ENCODE assay signal across 11 cellular contexts in genomic region chr12:120132863-120133385, GRCh38. TPM values are rescaled to one million over a fixed set of nuclear protein-coding genes. Genes with fewer than 3 reads are reported as not detected.
A peak's percentile ranks its signal among the peaks of the same experiment; 100 is the strongest.
DNase-seq lines count a peak whose midpoint lies in the region; ATAC-seq and TF ChIP-seq lines count a peak whose summit lies in the region.
"Had no signal": no experiment of that assay in that cellular context is flagged by ENCODE, and none has a peak within 500 bp of the region (broad histone marks: within the 10 kb centered on the region; RNA-seq: fewer than 3 reads in every experiment).

No MANE protein-coding gene starts in this region.

- no peak overlapping the region for H2AFZ ChIP-seq in Karpas-422 (ENCODE audit: low read length)

- H3K4me2 ChIP-seq in DOHH2 (ENCODE audit: low read length) (peak overlapping the region; percentile 37), Karpas-422 (ENCODE audit: low read depth, low read length, poor library complexity, severe bottlenecking) (peak overlapping the region; percentile 81)

- TF ChIP-seq CTCF in DOHH2 (IDR thresholded peaks at IDR 0.05; ENCODE audit: low read depth, low read length, poor library complexity, severe bottlenecking) (no peak), endodermal cell (conservative IDR thresholded peaks at IDR 0.05) (no peak)

- 92 to 100% methylated on average over 2 to 6 of the region's 6 CpGs for WGBS in endodermal cell (ENCODE audit: insufficient coverage in 1 of 2, insufficient read length in 1 of 2), 2 experiments

- H3K4me1 Mint-ChIP-seq in endodermal cell: no peaks in the 10 kb centered on the region

- no peaks in the 10 kb centered on the region for H3K27me3 Mint-ChIP-seq in endodermal cell (ENCODE audit: insufficient read depth)

- H3K79me2 ChIP-seq in DOHH2 (ENCODE audit: control insufficient read depth, low read length): no peaks in the 10 kb centered on the region
- H3K79me2 ChIP-seq in Karpas-422 (ENCODE audit: low read length): peaks cover 8% of the 10 kb centered on the region

- no peaks in the 10 kb centered on the region for H3K9me3 ChIP-seq in DOHH2 (ENCODE audit: control insufficient read depth, insufficient read depth, low read length)
- H3K9me3 ChIP-seq in Karpas-422 (ENCODE audit: low read length): no peaks in the 10 kb centered on the region
- H3K9me3 ChIP-seq in endodermal cell (ENCODE audit: control insufficient read depth, low read length): no peaks in the 10 kb centered on the region
- H3K9me3 ChIP-seq: HAP-1 had no signal

- peak; percentile 90 for ATAC-seq in HG02798 (IDR thresholded peaks at IDR 0.05; ENCODE audit: poor library complexity, unreplicated experiment)

- H3K4me1 ChIP-seq in DOHH2 (ENCODE audit: control insufficient read depth, low read length) (peaks cover 22% of the 10 kb centered on the region), Karpas-422 (ENCODE audit: low read length) (peaks cover 47% of the 10 kb centered on the region), endodermal cell (ENCODE audit: control insufficient read depth, insufficient read depth, low read length) (no peaks in the 10 kb centered on the region)
- H3K4me1 ChIP-seq: HAP-1 had no signal

- DNase-seq in Karpas-422 (peak; percentile 86), NCI-H748 (lab: John Stamatoyannopoulos, UW; ENCODE audit: unreplicated experiment) (no peak), NOMO-1 treated with dmso at 0.1 percent for 144 hours (lab: John Stamatoyannopoulos, UW; ENCODE audit: unreplicated experiment) (no peak), endodermal cell (no peak), SHP77 (lab: John Stamatoyannopoulos, UW) (no peak)
- DNase-seq: AML-193, foreskin melanocyte had no signal

- no peaks in the 10 kb centered on the region; the same call in 1 of the 2 replicates for H3F3A ChIP-seq in DOHH2 (ENCODE audit: control insufficient read depth, insufficient read depth)

- H4K20me1 ChIP-seq in DOHH2 (ENCODE audit: control insufficient read depth, insufficient read depth, low read depth, low read length): no peaks in the 10 kb centered on the region
- H4K20me1 ChIP-seq in Karpas-422 (ENCODE audit: insufficient read depth, low read depth, low read length): no peaks in the 10 kb centered on the region

- H3K9me2 ChIP-seq in DOHH2 (replicated peaks; ENCODE audit: control insufficient read depth, low read length) (no peaks in the 10 kb centered on the region), Karpas-422 (replicated peaks; ENCODE audit: insufficient read depth, low read length) (no peaks in the 10 kb centered on the region)

- H3K9me3 Mint-ChIP-seq in endodermal cell: no peaks in the 10 kb centered on the region

- H3K27me3 ChIP-seq in DOHH2 (ENCODE audit: control insufficient read depth, low read length) (no peaks in the 10 kb centered on the region), Karpas-422 (ENCODE audit: low read length) (no peaks in the 10 kb centered on the region), endodermal cell (ENCODE audit: control insufficient read depth, insufficient read depth, low read length, poor library complexity, severe bottlenecking) (no peaks in the 10 kb centered on the region)

- H3K4me3 Mint-ChIP-seq in endodermal cell: no peak overlapping the region

- peak; percentile 42 for TF ChIP-seq POLR2A in GM19193 (IDR thresholded peaks at IDR 0.05; ENCODE audit: extremely low read depth, insufficient read depth, insufficient read length)

- H3K36me3 ChIP-seq in DOHH2 (ENCODE audit: control insufficient read depth, low read length): peaks cover 97% of the 10 kb centered on the region
- H3K36me3 ChIP-seq in Karpas-422 (ENCODE audit: insufficient read depth, low read length): peaks cover 63% of the 10 kb centered on the region
- peaks cover 96% of the 10 kb centered on the region for H3K36me3 ChIP-seq in endodermal cell (ENCODE audit: control insufficient read depth, insufficient read depth, low read length)

- H3K27ac ChIP-seq in DOHH2 (ENCODE audit: low read depth, low read length) (peak overlapping the region; percentile 29), Karpas-422 (ENCODE audit: low read length) (peak overlapping the region; percentile 97), endodermal cell (ENCODE audit: low read depth, low read length) (no peak overlapping the region)

- no peak overlapping the region for H3K27ac Mint-ChIP-seq in endodermal cell

- H3K9ac ChIP-seq in Karpas-422 (ENCODE audit: low read length) (peak overlapping the region; percentile 68), endodermal cell (ENCODE audit: extremely low read depth, low read length, poor library complexity, severe bottlenecking) (no peak overlapping the region)

- H3K36me3 Mint-ChIP-seq in endodermal cell (ENCODE audit: low read depth): peaks cover 87% of the 10 kb centered on the region

- H3K4me3 ChIP-seq in DOHH2 (ENCODE audit: low read length): no peak overlapping the region
- H3K4me3 ChIP-seq in Karpas-422 (ENCODE audit: low read length): peak overlapping the region; percentile 55
- H3K4me3 ChIP-seq in endodermal cell (ENCODE audit: low read length): no peak overlapping the region
- H3K4me3 ChIP-seq: HAP-1 had no signal

RNA-seq across cellular contexts. Expression of gene RAB35, which starts 16.4 kb away (rescaled TPM):
- 18.9 and 29.4 TPM in 2 replicates for total RNA-seq in Karpas-422 (2014; rRNA removed; shearing (Covaris generic); ENCODE audit: low replicate concordance)
- total RNA-seq in endodermal cell: 10 to 100 TPM; 32.4 to 36.6 TPM
- polyA plus RNA-seq in endodermal cell (2013, experiment 1 of 2): 25.7 TPM
- 28.0 TPM for polyA plus RNA-seq in endodermal cell (2013, experiment 2 of 2)
